ENCODE assay signal across 8 cellular contexts in the genomic region with DNA sequence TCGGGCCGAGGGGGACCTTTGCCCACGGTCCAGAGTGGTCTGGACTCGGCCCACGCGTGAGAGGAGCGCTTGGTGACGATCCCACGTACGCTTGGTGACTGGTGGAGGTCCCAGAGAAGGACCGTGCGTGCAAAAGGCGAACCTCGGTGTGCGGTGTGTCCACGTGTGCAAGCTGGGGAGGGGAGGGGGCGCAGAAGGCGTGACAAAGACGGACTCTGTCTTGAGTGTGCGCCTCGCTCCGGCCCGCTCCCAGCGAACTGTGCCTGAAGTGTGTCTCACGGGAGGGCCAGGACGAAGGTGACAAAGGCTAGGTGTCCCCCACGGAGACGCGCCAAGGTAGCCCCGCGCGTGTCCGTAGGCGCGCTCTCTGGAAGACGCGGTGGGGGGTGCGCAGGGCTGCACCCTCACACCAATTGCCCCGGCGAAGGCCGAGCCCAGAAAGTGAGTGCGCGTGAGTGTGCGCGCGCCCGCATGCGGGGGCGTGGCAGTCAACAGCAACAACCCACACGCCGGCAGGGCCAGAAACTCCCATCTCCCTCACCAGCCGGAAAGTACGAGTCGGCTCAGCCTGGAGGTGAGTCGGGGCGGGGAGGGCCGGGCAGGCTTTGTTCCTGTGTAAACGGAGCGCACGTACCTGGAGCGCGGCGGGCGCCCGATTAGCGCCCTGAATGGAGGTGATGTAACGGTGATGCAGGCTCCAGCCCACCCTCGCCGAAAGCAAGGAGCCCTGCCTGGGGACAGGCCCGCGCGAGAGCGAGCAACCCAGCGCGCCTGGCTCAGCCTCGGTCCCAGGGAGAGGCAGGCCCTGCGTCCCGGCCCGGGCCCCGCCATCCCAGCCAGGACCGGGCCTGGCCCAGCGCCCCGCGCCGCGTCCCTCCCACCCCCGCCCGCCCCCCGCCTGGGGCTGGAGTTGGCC. TPM values are rescaled to one million over a fixed set of nuclear protein-coding genes. Genes with fewer than 3 reads are reported as not detected.
A peak's percentile ranks its signal among the peaks of the same experiment; 100 is the strongest.
DNase-seq lines count a peak whose midpoint lies in the region; ATAC-seq and TF ChIP-seq lines count a peak whose summit lies in the region.

A gene with protein sequence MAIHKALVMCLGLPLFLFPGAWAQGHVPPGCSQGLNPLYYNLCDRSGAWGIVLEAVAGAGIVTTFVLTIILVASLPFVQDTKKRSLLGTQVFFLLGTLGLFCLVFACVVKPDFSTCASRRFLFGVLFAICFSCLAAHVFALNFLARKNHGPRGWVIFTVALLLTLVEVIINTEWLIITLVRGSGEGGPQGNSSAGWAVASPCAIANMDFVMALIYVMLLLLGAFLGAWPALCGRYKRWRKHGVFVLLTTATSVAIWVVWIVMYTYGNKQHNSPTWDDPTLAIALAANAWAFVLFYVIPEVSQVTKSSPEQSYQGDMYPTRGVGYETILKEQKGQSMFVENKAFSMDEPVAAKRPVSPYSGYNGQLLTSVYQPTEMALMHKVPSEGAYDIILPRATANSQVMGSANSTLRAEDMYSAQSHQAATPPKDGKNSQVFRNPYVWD (plus strand): TSS at position 521 of the 916 bp plus-strand sequence. CDS start 7,689 bp downstream, outside the sequence.

- intact Hi-C loops in body of pancreas (cut with DNase I) (no loop called here), spleen (cut with DNase I; ENCODE audit: low total_unique reads) (no loop called here)

- peak within 1 kb of the TSS; percentile 67 to 79 (median 71) for H3K4me3 Mint-ChIP-seq in immature natural killer cell

- peak within 1 kb of the TSS; percentile 65 for H3K4me3 ChIP-seq in HUES48 (ENCODE audit: low read depth, low read length)
- peak within 1 kb of the TSS; percentile 21 to 50 for H3K4me3 ChIP-seq in body of pancreas
- peak within 1 kb of the TSS; percentile 50 to 77 (median 55) for H3K4me3 ChIP-seq in spleen

- peaks cover 14 to 16% of the 10 kb centered on the region in 2 donors for H3K4me1 Mint-ChIP-seq in immature natural killer cell

- WGBS in body of pancreas, 2 donors: 0% methylated on average over 3 to 80 of the region's 89 CpGs
- 0 to 3% (median 1%) methylated on average over 22 to 89 of the region's 89 CpGs for whole genome bisulfite sequencing in spleen, 5 donors

- H3K27me3 Mint-ChIP-seq in immature natural killer cell (ENCODE audit: low read depth in 3 of 3): peaks cover 16 to 27% (median 18%) of the 10 kb centered on the region in 3 donors

- H3K27me3 ChIP-seq in HUES48 (ENCODE audit: control insufficient read depth, insufficient read depth, low read length) (peaks cover 48% of the 10 kb centered on the region), body of pancreas (no peaks in the 10 kb centered on the region), spleen (replicated peaks in 1 of 7) (peaks cover 0 to 69% (median 28%) of the 10 kb centered on the region in 7 donors)

- DNase-seq in COLO668 (lab: John Stamatoyannopoulos, UW; ENCODE audit: unreplicated experiment) (peak; percentile 83), SHP77 treated with DMSO at 0.1 percent for 48 hours (lab: John Stamatoyannopoulos, UW) (peak; percentile 59), body of pancreas (peak; percentile 91 to 96 (median 95)), immature natural killer cell (peak; percentile 34 to 47 (median 37)), spleen (peak; percentile 84)
- DNase-seq in NK-92 treated with Interleukin-12 subunit alpha and Interleukin-12 subunit beta, amount 100 ng/mL, for 24 hours (lab: John Stamatoyannopoulos, UW): no peak

- H3K9ac ChIP-seq in HUES48 (ENCODE audit: low read depth, low read length): peak within 1 kb of the TSS; percentile 48; the same call in 1 of the 2 replicates

- H3K9me3 ChIP-seq in HUES48 (ENCODE audit: control insufficient read depth, insufficient read depth, low read length) (no peaks in the 10 kb centered on the region), body of pancreas (no peaks in the 10 kb centered on the region), spleen (peaks cover 0 to 4% (median under 1%) of the 10 kb centered on the region in 8 donors)

- peaks cover 0 to 1% (median 0%) of the 10 kb centered on the region in 3 donors for H3K36me3 Mint-ChIP-seq in immature natural killer cell

- H3K36me3 ChIP-seq in HUES48 (ENCODE audit: control insufficient read depth, insufficient read depth, low read length): no peaks in the 10 kb centered on the region
- no peaks in the 10 kb centered on the region for H3K36me3 ChIP-seq in body of pancreas (replicated peaks in 1 of 2; ENCODE audit: insufficient read depth in 1 of 2, low read depth in 2 of 2)
- H3K36me3 ChIP-seq in spleen: no peaks in the 10 kb centered on the region

- H3K27ac ChIP-seq in HUES48 (ENCODE audit: low read depth, low read length) (peak within 1 kb of the TSS; percentile 81), body of pancreas (peak within 1 kb of the TSS; percentile 96 to 100 (median 99)), spleen (peak within 1 kb of the TSS; percentile 68 to 85 (median 83))

- H3K4me1 ChIP-seq in HUES48 (ENCODE audit: control insufficient read depth, insufficient read depth, low read length) (peaks cover 33% of the 10 kb centered on the region), body of pancreas (peaks cover 80% of the 10 kb centered on the region), spleen (peaks cover 14 to 64% (median 42%) of the 10 kb centered on the region in 6 donors)

- peak; percentile 66 for ATAC-seq in body of pancreas
- no peak for ATAC-seq in GM19467 (IDR thresholded peaks at IDR 0.05; ENCODE audit: unreplicated experiment)

- TF ChIP-seq CTCF in body of pancreas (IDR thresholded peaks at IDR 0.05) (peak in 3 of 7 experiments; percentile 24 to 37 (median 25)), spleen (IDR thresholded peaks at IDR 0.05 in 8 of 11, conservative IDR thresholded peaks at IDR 0.05 in 3 of 11) (no peak)

- H3K9me3 Mint-ChIP-seq in immature natural killer cell: peaks cover 0 to 2% (median 0%) of the 10 kb centered on the region in 6 donors

- H3K27ac Mint-ChIP-seq in immature natural killer cell: no peak within 1 kb of the TSS

- peak; percentile 91 to 95 (median 92) for TF ChIP-seq POLR2A in body of pancreas (IDR thresholded peaks at IDR 0.05)
- no peak for TF ChIP-seq POLR2A in spleen (IDR thresholded peaks at IDR 0.05)

RNA-seq across cellular contexts. Expression of the gene that starts here (rescaled TPM):
- total RNA-seq in body of pancreas (10 to 100 TPM; 68.0 to 71.2 TPM), spleen (10 to 100 TPM; 24.1 to 70.0 (median 36.6) TPM)
- polyA plus RNA-seq in immature natural killer cell (1 to 10 TPM in 1 of 3 donors, under 1 TPM in 1, not detected in 1; 0.89 to 3.2 TPM), spleen (10 to 100 TPM; 11.0 to 19.7 (median 18.9) TPM)

Comparison
In these comparisons a context has a peak if more than half of its experiments do, and no peak if none do; other contexts are left out.
1. POLR2A ChIP-seq: peak in body of pancreas (3 of 3); none in spleen (0 of 3).
2. Peak in every context shown above with its lines, with median percentiles within 50 percentile points of each other: H3K27ac ChIP-seq and H3K4me3 ChIP-seq.